In genomic region chr9:124264812-124265211, GRCh38 we compare ENCODE assay signal across 9 cellular contexts. TPM values are rescaled to one million over a fixed set of nuclear protein-coding genes. Genes with fewer than 3 reads are reported as not detected.
DNase-seq lines count a peak whose midpoint lies in the region; ATAC-seq and TF ChIP-seq lines count a peak whose summit lies in the region.
"Had no signal": no experiment of that assay in that cellular context is flagged by ENCODE, and none has a peak within 500 bp of the region (broad histone marks: within the 10 kb centered on the region; RNA-seq: fewer than 3 reads in every experiment).

No MANE protein-coding gene starts in this region.

- no peaks in the 10 kb centered on the region for H3K36me3 ChIP-seq in prostate gland

- peak overlapping the region in 1 of 2 donors; percentile 78 for H3K27ac ChIP-seq in prostate gland
- H3K27ac ChIP-seq: SJSA1 had no signal

- TF ChIP-seq POLR2A in prostate gland (IDR thresholded peaks at IDR 0.05) = no peak

- intact Hi-C loops in prostate gland (cut with DNase I) = no loop called here

- DNase-seq in NCI-H526 treated with DMSO at 0.1 percent for 48 hours (lab: John Stamatoyannopoulos, UW) (peak; percentile 88), prostate gland (ENCODE audit: low spot score) (peak; percentile 69), NCI-H748 treated with DMSO at 0.1 percent for 48 hours (lab: John Stamatoyannopoulos, UW) (no peak), NCI-H1048 (lab: John Stamatoyannopoulos, UW) (no peak), cerebellum (ENCODE audit: low spot score) (no peak)
- DNase-seq in stimulated activated CD8-positive, alpha-beta memory T cell treated with anti-CD3 and anti-CD28 coated beads, Interleukin-4, amount 100 ng/mL, for 48 hours = no peak

- 43% methylated on average over 8 of the region's 8 CpGs for WGBS in prostate gland

- no peaks in the 10 kb centered on the region for H3K27me3 ChIP-seq in prostate gland (replicated peaks; ENCODE audit: insufficient read depth)
- H3K27me3 ChIP-seq: SJSA1 had no signal

- no peak overlapping the region for H3K4me3 ChIP-seq in prostate gland
- H3K4me3 ChIP-seq: SJSA1 had no signal

- peaks cover 31% of the 10 kb centered on the region for H3K4me1 ChIP-seq in prostate gland (replicated peaks)

- ATAC-seq in GM18517 (IDR thresholded peaks at IDR 0.05; ENCODE audit: unreplicated experiment) (peak; percentile 61), HG02623 (IDR thresholded peaks at IDR 0.05; ENCODE audit: unreplicated experiment) (peak; percentile 54)

- TF ChIP-seq CTCF in prostate gland (IDR thresholded peaks at IDR 0.05) = no peak

- H3K9me3 ChIP-seq in prostate gland = no peaks in the 10 kb centered on the region
- H3K9me3 ChIP-seq: SJSA1 had no signal

RNA-seq across cellular contexts. Expression of gene NEK6, which starts 7.1 kb away (rescaled TPM):
- total RNA-seq in prostate gland = 10 to 100 TPM; 32.3 to 44.2 TPM
- total RNA-seq in cerebellum = 18.9 TPM

Comparison
In these comparisons a context has a peak if more than half of its experiments do, and no peak if none do; other contexts are left out.
1. DNase-seq: peak in NCI-H526 treated with DMSO at 0.1 percent for 48 hours (single experiment) and prostate gland (single experiment); none in stimulated activated CD8-positive, alpha-beta memory T cell treated with anti-CD3 and anti-CD28 coated beads, Interleukin-4, amount 100 ng/mL, for 48 hours (single experiment), NCI-H748 treated with DMSO at 0.1 percent for 48 hours (single experiment), NCI-H1048 (single experiment) and cerebellum (single experiment).